In genomic region chr2:157473585-157473984, GRCh38 we compare ENCODE assay signal across 18 cellular contexts. TPM values are rescaled to one million over a fixed set of nuclear protein-coding genes. Genes with fewer than 3 reads are reported as not detected.
A peak's percentile ranks its signal among the peaks of the same experiment; 100 is the strongest.
DNase-seq lines count a peak whose midpoint lies in the region; ATAC-seq lines count a peak whose summit lies in the region.
"Had no signal": no experiment of that assay in that cellular context is flagged by ENCODE, and none has a peak within 500 bp of the region (broad histone marks: within the 10 kb centered on the region; RNA-seq: fewer than 3 reads in every experiment).

No MANE protein-coding gene starts in this region.

- H3K9me3 ChIP-seq in GM23248 (ENCODE audit: low read depth): no peaks in the 10 kb centered on the region
- H3K9me3 ChIP-seq: breast epithelium, esophagus squamous epithelium, testis had no signal

- H3K4me2 ChIP-seq in GM23248 (ENCODE audit: unreplicated experiment): no peak overlapping the region
- H3K4me2 ChIP-seq: neural progenitor cell had no signal

- H3K27me3 Mint-ChIP-seq in activated T-helper 1 cell treated with anti-CD3 and anti-CD28 coated beads, Interleukin-12 subunit alpha, Interleukin-12 subunit beta, Interleukin-2, Interleukin-4 antibody, amounts not matched to agents 30 ng/mL and 10 ng/mL and 1 ng/mL, durations not matched to agents 14 hours and 24 hours and 36 hours (ENCODE audit: insufficient read depth): no peaks in the 10 kb centered on the region

- in situ Hi-C loops in GM23248 (cut with MboI): no loop called here

- peak overlapping the region; percentile 73 for H3K27ac Mint-ChIP-seq in activated T-helper 1 cell treated with anti-CD3 and anti-CD28 coated beads, Interleukin-12 subunit alpha, Interleukin-12 subunit beta, Interleukin-2, Interleukin-4 antibody, amounts not matched to agents 30 ng/mL and 10 ng/mL and 1 ng/mL, durations not matched to agents 14 hours and 24 hours and 36 hours
- H3K27ac Mint-ChIP-seq: neural progenitor cell had no signal

- no peaks in the 10 kb centered on the region for H3K27me3 ChIP-seq in GM23248 (replicated peaks; ENCODE audit: insufficient read depth)
- H3K27me3 ChIP-seq: breast epithelium, esophagus squamous epithelium, neural progenitor cell, testis had no signal

- H3K36me3 ChIP-seq in GM23248 (ENCODE audit: low read depth): no peaks in the 10 kb centered on the region
- H3K36me3 ChIP-seq: breast epithelium, esophagus squamous epithelium, neural progenitor cell had no signal

- intact Hi-C loops in activated T-helper 1 cell treated with anti-CD3 and anti-CD28 coated beads, Interleukin-12 subunit alpha, Interleukin-12 subunit beta, Interleukin-2, Interleukin-4 antibody, amounts not matched to agents 30 ng/mL and 10 ng/mL and 1 ng/mL, durations not matched to agents 14 hours and 24 hours and 36 hours (cut with micrococcal nuclease): loop anchor here (1.0 to 5.0 kb wide), 2 partner anchors 9 to 1141 kb away; partner anchors contain the start of gene NR4A2

- H4K20me1 ChIP-seq in GM23248 (ENCODE audit: insufficient read depth): no peaks in the 10 kb centered on the region

- H3K9ac ChIP-seq in GM23248: no peak overlapping the region
- H3K9ac ChIP-seq: neural progenitor cell had no signal

- ATAC-seq in GM21423 (IDR thresholded peaks at IDR 0.05; ENCODE audit: unreplicated experiment): no peak
- ATAC-seq: HCT116 had no signal

- no peaks in the 10 kb centered on the region for H3K9me3 Mint-ChIP-seq in activated T-helper 1 cell treated with anti-CD3 and anti-CD28 coated beads, Interleukin-12 subunit alpha, Interleukin-12 subunit beta, Interleukin-2, Interleukin-4 antibody, amounts not matched to agents 30 ng/mL and 10 ng/mL and 1 ng/mL, durations not matched to agents 14 hours and 24 hours and 36 hours
- H3K9me3 Mint-ChIP-seq: neural progenitor cell had no signal

- peaks cover 13% of the 10 kb centered on the region for H3K4me1 ChIP-seq in GM23248 (ENCODE audit: insufficient read depth)
- H3K4me1 ChIP-seq: breast epithelium, esophagus squamous epithelium, neural progenitor cell, testis had no signal

- peaks cover 7% of the 10 kb centered on the region for H3F3A ChIP-seq in GM23248 (ENCODE audit: insufficient read depth)

- peaks cover 7% of the 10 kb centered on the region for H3K36me3 Mint-ChIP-seq in activated T-helper 1 cell treated with anti-CD3 and anti-CD28 coated beads, Interleukin-12 subunit alpha, Interleukin-12 subunit beta, Interleukin-2, Interleukin-4 antibody, amounts not matched to agents 30 ng/mL and 10 ng/mL and 1 ng/mL, durations not matched to agents 14 hours and 24 hours and 36 hours (ENCODE audit: low read depth)
- H3K36me3 Mint-ChIP-seq: neural progenitor cell had no signal

- H3K4me3 Mint-ChIP-seq in activated T-helper 1 cell treated with anti-CD3 and anti-CD28 coated beads, Interleukin-12 subunit alpha, Interleukin-12 subunit beta, Interleukin-2, Interleukin-4 antibody, amounts not matched to agents 30 ng/mL and 10 ng/mL and 1 ng/mL, durations not matched to agents 14 hours and 24 hours and 36 hours: peak overlapping the region; percentile 15
- H3K4me3 Mint-ChIP-seq: neural progenitor cell had no signal

- DNase-seq in EL: peak; percentile 26
- DNase-seq in GM23248: peak; percentile 34
- no peak for DNase-seq in activated T-helper 1 cell treated with anti-CD3 and anti-CD28 coated beads, Interleukin-12 subunit alpha, Interleukin-12 subunit beta, Interleukin-2, Interleukin-4 antibody, amounts not matched to agents 30 ng/mL and 10 ng/mL and 1 ng/mL, durations not matched to agents 14 hours and 24 hours and 36 hours (ENCODE audit: low spot score)
- peak; percentile 44 for DNase-seq in kidney tubule cell (ENCODE audit: low spot score)
- no peak for DNase-seq in effector CD8-positive, alpha-beta T cell (lab: John Stamatoyannopoulos, UW)
- no peak for DNase-seq in SHP77 (lab: John Stamatoyannopoulos, UW)
- DNase-seq: Calu3, esophagus squamous epithelium, islet precursor cell, mesendoderm, NCI-H146, NCI-H2227 treated with DMSO at 0.1 percent for 48 hours, Right ventricle myocardium superior, testis had no signal

- H3K79me2 ChIP-seq in GM23248 (ENCODE audit: insufficient read depth): no peaks in the 10 kb centered on the region

- peaks cover 89% of the 10 kb centered on the region for H3K4me1 Mint-ChIP-seq in activated T-helper 1 cell treated with anti-CD3 and anti-CD28 coated beads, Interleukin-12 subunit alpha, Interleukin-12 subunit beta, Interleukin-2, Interleukin-4 antibody, amounts not matched to agents 30 ng/mL and 10 ng/mL and 1 ng/mL, durations not matched to agents 14 hours and 24 hours and 36 hours (ENCODE audit: low read depth)
- H3K4me1 Mint-ChIP-seq: neural progenitor cell had no signal

- H3K4me3 ChIP-seq in GM23248: no peak overlapping the region
- H3K4me3 ChIP-seq: breast epithelium, esophagus squamous epithelium, neural progenitor cell, testis had no signal

- no peaks in the 10 kb centered on the region; the same call in 1 of the 2 replicates for H3K9me2 ChIP-seq in GM23248 (ENCODE audit: insufficient read depth)

- no peak overlapping the region for H2AFZ ChIP-seq in GM23248
- H2AFZ ChIP-seq: neural progenitor cell had no signal

- no peak overlapping the region for H3K27ac ChIP-seq in GM23248
- H3K27ac ChIP-seq: breast epithelium, esophagus squamous epithelium, neural progenitor cell, testis had no signal

RNA-seq across cellular contexts. Expression of gene CYTIP, which starts 29.7 kb away (rescaled TPM):
- not detected in 2 replicates for total RNA-seq in GM23248 (2014; rRNA removed; shearing (Covaris generic))
- not detected in 2 replicates for polyA plus RNA-seq in GM23248 (2016; fragmentation: Nextera tagmentation; extraction: Ambion mirVana)
- 296 and 302 TPM in 2 replicates for total RNA-seq in activated T-helper 1 cell treated with anti-CD3 and anti-CD28 coated beads, Interleukin-12 subunit alpha, Interleukin-12 subunit beta, Interleukin-2, Interleukin-4 antibody, amounts not matched to agents 30 ng/mL and 10 ng/mL and 1 ng/mL, durations not matched to agents 14 hours and 24 hours and 36 hours
- total RNA-seq: Calu3 had no signal

Comparison
In these comparisons a context has a peak if more than half of its experiments do, and no peak if none do; other contexts are left out.
1. DNase-seq: peak in EL (single experiment), GM23248 (single experiment) and kidney tubule cell (single experiment); none in activated T-helper 1 cell treated with anti-CD3 and anti-CD28 coated beads, Interleukin-12 subunit alpha, Interleukin-12 subunit beta, Interleukin-2, Interleukin-4 antibody, amounts not matched to agents 30 ng/mL and 10 ng/mL and 1 ng/mL, durations not matched to agents 14 hours and 24 hours and 36 hours (single experiment), effector CD8-positive, alpha-beta T cell (single experiment) and SHP77 (0 of 2).
2. RNA of gene CYTIP, which starts 29.7 kb away (total RNA-seq): 296 to 302 TPM in activated T-helper 1 cell treated with anti-CD3 and anti-CD28 coated beads, Interleukin-12 subunit alpha, Interleukin-12 subunit beta, Interleukin-2, Interleukin-4 antibody, amounts not matched to agents 30 ng/mL and 10 ng/mL and 1 ng/mL, durations not matched to agents 14 hours and 24 hours and 36 hours; not detected in GM23248; every median in the first group is over 100 times any median in the second.